In genomic region chr11:69664103-69664775, GRCh38 we compare ENCODE assay signal across 17 cellular contexts. TPM values are rescaled to one million over a fixed set of nuclear protein-coding genes. Genes with fewer than 3 reads are reported as not detected.
"Had no signal": no experiment of that assay in that cellular context is flagged by ENCODE, and none has a peak within 500 bp of the region (broad histone marks: within the 10 kb centered on the region; RNA-seq: fewer than 3 reads in every experiment).

No MANE protein-coding gene starts in this region.

- ATAC-seq: body of pancreas; naive thymus-derived CD8-positive, alpha-beta T cell; psoas muscle had no signal

- H3K27me3 Mint-ChIP-seq: naive thymus-derived CD8-positive, alpha-beta T cell had no signal

- DNase-seq: activated CD4-positive, alpha-beta T cell treated with anti-CD3 and anti-CD28 coated beads for 1 hour; activated CD4-positive, alpha-beta T cell treated with anti-CD3 and anti-CD28 coated beads, Interleukin-2, amount 50 U/mL, for 48 hours; activated naive CD4-positive, alpha-beta T cell treated with anti-CD3 and anti-CD28 coated beads, Interleukin-2, amount 50 U/mL, for 16 hours; body of pancreas; cerebellar nuclear complex; dermis blood vessel endothelial cell; hippocampal formation; occipital lobe; stimulated activated CD4-positive, alpha-beta T cell treated with anti-CD3 and anti-CD28 coated beads, Interleukin-15, amount 100 ng/mL, for 24 hours; stimulated activated CD4-positive, alpha-beta T cell treated with anti-CD3 and anti-CD28 coated beads, Interleukin-4, amount 100 ng/mL, for 24 hours; T1000; thyroid gland had no signal

- H3K9me3 ChIP-seq: body of pancreas, psoas muscle, thyroid gland had no signal

- H3K9me3 Mint-ChIP-seq: naive thymus-derived CD8-positive, alpha-beta T cell had no signal

- H3K27ac ChIP-seq: body of pancreas, psoas muscle, thyroid gland had no signal

- H3K4me1 ChIP-seq: body of pancreas, psoas muscle had no signal

- H3K4me3 ChIP-seq: body of pancreas, lung, psoas muscle, thyroid gland had no signal

- H3K4me3 Mint-ChIP-seq: naive thymus-derived CD8-positive, alpha-beta T cell had no signal

- H3K27me3 ChIP-seq: body of pancreas, thyroid gland had no signal

- H3K36me3 ChIP-seq: thyroid gland had no signal

RNA-seq across cellular contexts. Expression of gene FGF19, which starts 39.6 kb away (rescaled TPM):
- total RNA-seq: body of pancreas; dermis blood vessel endothelial cell; mononuclear cell; naive thymus-derived CD8-positive, alpha-beta T cell; occipital lobe; psoas muscle; thyroid gland had no signal
- polyA plus RNA-seq: esophagus; lung; naive thymus-derived CD8-positive, alpha-beta T cell; psoas muscle had no signal
